In the genomic region with DNA sequence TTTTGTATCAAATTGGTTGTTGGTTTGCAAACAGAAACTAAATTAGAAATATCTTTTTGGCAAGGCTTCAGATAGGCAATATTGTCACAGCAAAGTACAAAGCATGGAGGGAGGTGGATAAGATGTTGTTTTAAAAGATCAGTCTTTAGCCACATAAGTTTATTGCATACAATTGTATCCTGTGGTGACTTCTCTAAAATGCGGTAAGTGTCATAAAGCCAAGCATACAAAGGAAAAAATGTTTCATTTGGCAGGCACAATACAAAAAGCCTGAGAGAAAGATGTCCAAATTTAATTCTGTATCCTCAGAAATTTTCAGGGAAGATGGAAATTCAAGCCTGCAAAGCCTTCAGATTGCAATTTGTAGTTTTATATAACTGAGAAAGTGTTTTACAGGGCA, we compare ENCODE assay signal across 1 cellular context.
TF ChIP-seq lines count a peak whose summit lies in the region.

No MANE protein-coding gene starts in this region.

TF ChIP-seq in HepG2, 621 proteins besides CTCF, POLR2A, EP300 and RAD21:
- TF ChIP-seq SMARCC2 (IDR thresholded peaks at IDR 0.05) (no peak), TCF12 (IDR thresholded peaks at IDR 0.05) (no peak), TCF12 (CRISPR knock-in tag; IDR thresholded peaks at IDR 0.05) (no peak), NFATC3 (CRISPR knock-in tag; IDR thresholded peaks at IDR 0.05) (no peak), HNRNPH1 (optimal IDR thresholded peaks at IDR 0.05; ENCODE audit: low read depth, low read length) (no peak), NRL (CRISPR knock-in tag; IDR thresholded peaks at IDR 0.05; ENCODE audit: borderline replicate concordance) (no peak), ZNF451 (CRISPR knock-in tag; IDR thresholded peaks at IDR 0.05) (no peak), RXRA (CRISPR knock-in tag; IDR thresholded peaks at IDR 0.05) (no peak)
- TF ChIP-seq, protein P1, sequence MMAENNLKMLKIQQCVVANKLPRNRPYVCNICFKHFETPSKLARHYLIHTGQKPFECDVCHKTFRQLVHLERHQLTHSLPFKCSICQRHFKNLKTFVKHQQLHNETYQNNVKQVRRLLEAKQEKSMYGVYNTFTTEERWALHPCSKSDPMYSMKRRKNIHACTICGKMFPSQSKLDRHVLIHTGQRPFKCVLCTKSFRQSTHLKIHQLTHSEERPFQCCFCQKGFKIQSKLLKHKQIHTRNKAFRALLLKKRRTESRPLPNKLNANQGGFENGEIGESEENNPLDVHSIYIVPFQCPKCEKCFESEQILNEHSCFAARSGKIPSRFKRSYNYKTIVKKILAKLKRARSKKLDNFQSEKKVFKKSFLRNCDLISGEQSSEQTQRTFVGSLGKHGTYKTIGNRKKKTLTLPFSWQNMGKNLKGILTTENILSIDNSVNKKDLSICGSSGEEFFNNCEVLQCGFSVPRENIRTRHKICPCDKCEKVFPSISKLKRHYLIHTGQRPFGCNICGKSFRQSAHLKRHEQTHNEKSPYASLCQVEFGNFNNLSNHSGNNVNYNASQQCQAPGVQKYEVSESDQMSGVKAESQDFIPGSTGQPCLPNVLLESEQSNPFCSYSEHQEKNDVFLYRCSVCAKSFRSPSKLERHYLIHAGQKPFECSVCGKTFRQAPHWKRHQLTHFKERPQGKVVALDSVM (CRISPR knock-in tag; IDR thresholded peaks at IDR 0.05), result no peak
- TF ChIP-seq, protein P2, sequence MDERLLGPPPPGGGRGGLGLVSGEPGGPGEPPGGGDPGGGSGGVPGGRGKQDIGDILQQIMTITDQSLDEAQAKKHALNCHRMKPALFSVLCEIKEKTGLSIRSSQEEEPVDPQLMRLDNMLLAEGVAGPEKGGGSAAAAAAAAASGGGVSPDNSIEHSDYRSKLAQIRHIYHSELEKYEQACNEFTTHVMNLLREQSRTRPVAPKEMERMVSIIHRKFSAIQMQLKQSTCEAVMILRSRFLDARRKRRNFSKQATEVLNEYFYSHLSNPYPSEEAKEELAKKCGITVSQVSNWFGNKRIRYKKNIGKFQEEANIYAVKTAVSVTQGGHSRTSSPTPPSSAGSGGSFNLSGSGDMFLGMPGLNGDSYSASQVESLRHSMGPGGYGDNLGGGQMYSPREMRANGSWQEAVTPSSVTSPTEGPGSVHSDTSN (CRISPR knock-in tag; IDR thresholded peaks at IDR 0.05), result no peak
